In genomic region chr1:43933386-43934278, GRCh38 we compare ENCODE assay signal across 9 cellular contexts. TPM values are rescaled to one million over a fixed set of nuclear protein-coding genes. Genes with fewer than 3 reads are reported as not detected.
A peak's percentile ranks its signal among the peaks of the same experiment; 100 is the strongest.
DNase-seq lines count a peak whose midpoint lies in the region; ATAC-seq and TF ChIP-seq lines count a peak whose summit lies in the region.
"Had no signal": no experiment of that assay in that cellular context is flagged by ENCODE, and none has a peak within 500 bp of the region (broad histone marks: within the 10 kb centered on the region; RNA-seq: fewer than 3 reads in every experiment).

Gene ARTN, plus strand, starts transcription at chr1:43933801. Its CDS starts 1,856 bp downstream, at chr1:43935657.

- H3K27ac Mint-ChIP-seq in activated naive CD4-positive, alpha-beta T cell treated with anti-CD3 and anti-CD28 coated beads for 36 hours, result peak within 1 kb of the TSS; percentile 14
- no peak within 1 kb of the TSS for H3K27ac Mint-ChIP-seq in activated B cell treated with CpG ODN at 0.5 μM for 24 hours
- peak within 1 kb of the TSS; percentile 43 for H3K27ac Mint-ChIP-seq in stimulated activated effector memory CD8-positive, alpha-beta T cell treated with anti-CD3 and anti-CD28 coated beads, Interleukin-12 subunit alpha, Interleukin-12 subunit beta, amount 100 ng/mL, for 72 hours

- no peaks in the 10 kb centered on the region for H3K9me2 ChIP-seq in hepatocyte (replicated peaks; ENCODE audit: insufficient read depth)

- H3K4me3 Mint-ChIP-seq in activated naive CD4-positive, alpha-beta T cell treated with anti-CD3 and anti-CD28 coated beads for 36 hours, result peak within 1 kb of the TSS; percentile 36
- peak within 1 kb of the TSS; percentile 62 for H3K4me3 Mint-ChIP-seq in activated B cell treated with CpG ODN at 0.5 μM for 24 hours
- peak within 1 kb of the TSS; percentile 2 for H3K4me3 Mint-ChIP-seq in stimulated activated effector memory CD8-positive, alpha-beta T cell treated with anti-CD3 and anti-CD28 coated beads, Interleukin-12 subunit alpha, Interleukin-12 subunit beta, amount 100 ng/mL, for 72 hours
- H3K4me3 Mint-ChIP-seq: activated T-cell treated with anti-CD3 and anti-CD28 coated beads, Interleukin-2, amount 50 U/mL, for 4 hours had no signal

- DNase-seq in activated naive CD4-positive, alpha-beta T cell treated with anti-CD3 and anti-CD28 coated beads for 36 hours, result peak; percentile 23
- DNase-seq in activated naive CD4-positive, alpha-beta T cell treated with Interleukin-2 at 50 U/mL for 16 hours, result no peak
- DNase-seq in activated B cell treated with CpG ODN at 0.5 μM for 24 hours (no peak), hepatocyte (ENCODE audit: low spot score) (peak; percentile 58), NCI-H446 (lab: John Stamatoyannopoulos, UW) (no peak), DMS114 treated with DMSO at 0.1 percent for 48 hours (lab: John Stamatoyannopoulos, UW; ENCODE audit: unreplicated experiment) (no peak)
- peak in 1 of 2 donors; percentile 57 for DNase-seq in stimulated activated effector memory CD8-positive, alpha-beta T cell treated with anti-CD3 and anti-CD28 coated beads, Interleukin-12 subunit alpha, Interleukin-12 subunit beta, amount 100 ng/mL, for 72 hours (ENCODE audit: low spot score in 2 of 2)

- no peaks in the 10 kb centered on the region for H3K79me2 ChIP-seq in hepatocyte

- no peak for TF ChIP-seq CTCF in activated B cell treated with CpG ODN at 0.5 μM for 24 hours (IDR thresholded peaks at IDR 0.05)
- no peak for TF ChIP-seq CTCF in hepatocyte (IDR thresholded peaks at IDR 0.05; ENCODE audit: poor library complexity)

- H3K4me3 ChIP-seq in hepatocyte, result peak within 1 kb of the TSS; percentile 54

- intact Hi-C loops in activated naive CD4-positive, alpha-beta T cell treated with anti-CD3 and anti-CD28 coated beads for 36 hours (cut with micrococcal nuclease), result loop anchor here (1.0 to 10.0 kb wide), 7 partner anchors 13 to 709 kb away; partner anchors contain the start of genes HYI, IPO13 and ST3GAL3
- intact Hi-C loops in activated B cell treated with CpG ODN at 0.5 μM for 24 hours (cut with micrococcal nuclease), result loop anchor here (1.0 to 5.0 kb wide), 4 partner anchors 99 to 706 kb away; partner anchors contain the start of gene SLC6A9

- no peaks in the 10 kb centered on the region for H3K36me3 Mint-ChIP-seq in activated naive CD4-positive, alpha-beta T cell treated with anti-CD3 and anti-CD28 coated beads for 36 hours (ENCODE audit: low read depth)
- H3K36me3 Mint-ChIP-seq in activated B cell treated with CpG ODN at 0.5 μM for 24 hours (ENCODE audit: low read depth), result peaks cover 2% of the 10 kb centered on the region
- peaks cover 9% of the 10 kb centered on the region for H3K36me3 Mint-ChIP-seq in stimulated activated effector memory CD8-positive, alpha-beta T cell treated with anti-CD3 and anti-CD28 coated beads, Interleukin-12 subunit alpha, Interleukin-12 subunit beta, amount 100 ng/mL, for 72 hours

- ATAC-seq in activated B cell treated with CpG ODN at 0.5 μM for 24 hours (ENCODE audit: low read depth), result no peak
- ATAC-seq in stimulated activated effector memory CD8-positive, alpha-beta T cell treated with anti-CD3 and anti-CD28 coated beads, Interleukin-12 subunit alpha, Interleukin-12 subunit beta, amount 100 ng/mL, for 72 hours, result no peak
- ATAC-seq in GM19351 (IDR thresholded peaks at IDR 0.05; ENCODE audit: unreplicated experiment), result no peak

- no peaks in the 10 kb centered on the region for H3K9me3 ChIP-seq in hepatocyte (ENCODE audit: low read depth)

- POLR2A ChIA-PET in activated B cell treated with CpG ODN at 0.5 μM for 24 hours (lab: Charles Lee), result interaction anchor here (1.1 to 1.8 kb wide), 2 partner anchors 13 kb away, joined by 3 to 5 read pairs; partner anchors contain the start of gene IPO13

- CTCF ChIA-PET in activated naive CD4-positive, alpha-beta T cell treated with anti-CD3 and anti-CD28 coated beads for 36 hours (lab: Charles Lee), result interaction anchor here (0.5 to 11.7 kb wide), 26 partner anchors 9 to 707 kb away, joined by 3 to 246 read pairs (median 4); partner anchors contain the start of genes IPO13 and PTPRF
- CTCF ChIA-PET in activated B cell treated with CpG ODN at 0.5 μM for 24 hours (lab: Charles Lee), result interaction anchor here (1.1 to 5.7 kb wide), 11 partner anchors 10 to 714 kb away, joined by 3 to 123 read pairs (median 4); partner anchors contain the start of gene IPO13

- H3K4me2 ChIP-seq in hepatocyte, result peak within 1 kb of the TSS; percentile 93

- no peaks in the 10 kb centered on the region for H4K20me1 ChIP-seq in hepatocyte (ENCODE audit: insufficient read depth, poor library complexity, severe bottlenecking)

- peaks cover 34% of the 10 kb centered on the region for H3K27me3 Mint-ChIP-seq in activated naive CD4-positive, alpha-beta T cell treated with anti-CD3 and anti-CD28 coated beads for 36 hours (ENCODE audit: low read depth)
- peaks cover 22% of the 10 kb centered on the region for H3K27me3 Mint-ChIP-seq in activated B cell treated with CpG ODN at 0.5 μM for 24 hours

- no peaks in the 10 kb centered on the region for H3K9me3 Mint-ChIP-seq in activated naive CD4-positive, alpha-beta T cell treated with anti-CD3 and anti-CD28 coated beads for 36 hours
- H3K9me3 Mint-ChIP-seq in activated B cell treated with CpG ODN at 0.5 μM for 24 hours, result no peaks in the 10 kb centered on the region
- no peaks in the 10 kb centered on the region for H3K9me3 Mint-ChIP-seq in stimulated activated effector memory CD8-positive, alpha-beta T cell treated with anti-CD3 and anti-CD28 coated beads, Interleukin-12 subunit alpha, Interleukin-12 subunit beta, amount 100 ng/mL, for 72 hours
- H3K9me3 Mint-ChIP-seq: activated T-cell treated with anti-CD3 and anti-CD28 coated beads, Interleukin-2, amount 50 U/mL, for 4 hours had no signal

- peaks cover 14% of the 10 kb centered on the region for H3K27me3 ChIP-seq in hepatocyte

- peaks cover 25% of the 10 kb centered on the region for H3K4me1 ChIP-seq in hepatocyte (ENCODE audit: insufficient read depth)

- H3K36me3 ChIP-seq in hepatocyte (replicated peaks; ENCODE audit: insufficient read depth, low read depth), result no peaks in the 10 kb centered on the region

- peaks cover 14% of the 10 kb centered on the region for H3K4me1 Mint-ChIP-seq in activated naive CD4-positive, alpha-beta T cell treated with anti-CD3 and anti-CD28 coated beads for 36 hours (ENCODE audit: low read depth)
- peaks cover 19% of the 10 kb centered on the region for H3K4me1 Mint-ChIP-seq in activated B cell treated with CpG ODN at 0.5 μM for 24 hours
- H3K4me1 Mint-ChIP-seq in stimulated activated effector memory CD8-positive, alpha-beta T cell treated with anti-CD3 and anti-CD28 coated beads, Interleukin-12 subunit alpha, Interleukin-12 subunit beta, amount 100 ng/mL, for 72 hours, result peaks cover 24% of the 10 kb centered on the region

- H2AFZ ChIP-seq in hepatocyte, result peak within 1 kb of the TSS; percentile 77

- H3K27ac ChIP-seq in hepatocyte, result no peak within 1 kb of the TSS

- 16% methylated on average over 24 of the region's 48 CpGs for WGBS in hepatocyte (ENCODE audit: low lambda C conversion rate, missing lambda C conversion rate)

RNA-seq across cellular contexts. Expression of gene ARTN, which starts in this region (rescaled TPM):
- total RNA-seq in activated naive CD4-positive, alpha-beta T cell treated with anti-CD3 and anti-CD28 coated beads for 36 hours, result not detected
- total RNA-seq in activated B cell treated with CpG ODN at 0.5 μM for 24 hours (0.20 TPM in 1 of 2 replicates, not detected in the other), hepatocyte (0.80 TPM in 1 of 2 replicates, not detected in the other)
- 2.1 and 3.2 TPM in 2 replicates for polyA plus RNA-seq in hepatocyte

Comparison
In these comparisons a context has a peak if more than half of its experiments do, and no peak if none do; other contexts are left out.
1. Peak in DNase-seq in activated naive CD4-positive, alpha-beta T cell treated with anti-CD3 and anti-CD28 coated beads for 36 hours; RNA of the gene not detected or under 1 TPM.
2. H3K4me3 Mint-ChIP-seq: peak in every context shown above with its lines; median percentile 62 in activated B cell treated with CpG ODN at 0.5 μM for 24 hours; 36 in activated naive CD4-positive, alpha-beta T cell treated with anti-CD3 and anti-CD28 coated beads for 36 hours; 2 in stimulated activated effector memory CD8-positive, alpha-beta T cell treated with anti-CD3 and anti-CD28 coated beads, Interleukin-12 subunit alpha, Interleukin-12 subunit beta, amount 100 ng/mL, for 72 hours.